9 cellular contexts compared by ENCODE assay signal in genomic region chr3:17151598-17152373, GRCh38.
A peak's percentile ranks its signal among the peaks of the same experiment; 100 is the strongest.
DNase-seq lines count a peak whose midpoint lies in the region; ATAC-seq and TF ChIP-seq lines count a peak whose summit lies in the region.
"Had no signal": no experiment of that assay in that cellular context is flagged by ENCODE, and none has a peak within 500 bp of the region (broad histone marks: within the 10 kb centered on the region; RNA-seq: fewer than 3 reads in every experiment).

No MANE protein-coding gene starts in this region.

- no peaks in the 10 kb centered on the region for H3K27me3 Mint-ChIP-seq in activated CD4-positive, alpha-beta T cell treated with anti-CD3 and anti-CD28 coated beads for 36 hours

- intact Hi-C loops in activated CD4-positive, alpha-beta T cell treated with anti-CD3 and anti-CD28 coated beads for 36 hours (cut with DNase I, micrococcal nuclease): loop anchor here (1.0 to 5.0 kb wide), 11 partner anchors 81 to 555 kb away; partner anchors contain the start of gene PLCL2 (in 2 of the 2)
- intact Hi-C loops in esophagus squamous epithelium (cut with DNase I): no loop called here

- H3K36me3 Mint-ChIP-seq in activated CD4-positive, alpha-beta T cell treated with anti-CD3 and anti-CD28 coated beads for 36 hours (ENCODE audit: low read depth): peaks cover 47% of the 10 kb centered on the region

- no peak overlapping the region for H3K27ac ChIP-seq in esophagus squamous epithelium

- CTCF ChIA-PET in activated CD4-positive, alpha-beta T cell treated with anti-CD3 and anti-CD28 coated beads for 36 hours (lab: Charles Lee): interaction anchor here (0.7 to 1.3 kb wide), 8 partner anchors 224 to 591 kb away, joined by 3 to 7 read pairs (median 3); partner anchors contain the start of gene TBC1D5

- peak overlapping the region; percentile 88 for H3K27ac Mint-ChIP-seq in activated CD4-positive, alpha-beta T cell treated with anti-CD3 and anti-CD28 coated beads for 36 hours

- no peak for TF ChIP-seq POLR2A in esophagus squamous epithelium (IDR thresholded peaks at IDR 0.05)

- peaks cover 0 to 43% (median 5%) of the 10 kb centered on the region in 3 donors for H3K36me3 ChIP-seq in esophagus squamous epithelium

- H3K27me3 ChIP-seq in esophagus squamous epithelium: no peaks in the 10 kb centered on the region

- H3K4me3 Mint-ChIP-seq in activated CD4-positive, alpha-beta T cell treated with anti-CD3 and anti-CD28 coated beads for 36 hours: peak overlapping the region; percentile 52

- H3K4me1 Mint-ChIP-seq in activated CD4-positive, alpha-beta T cell treated with anti-CD3 and anti-CD28 coated beads for 36 hours: peaks cover 29% of the 10 kb centered on the region

- DNase-seq in activated CD4-positive, alpha-beta T cell treated with anti-CD3 and anti-CD28 coated beads for 36 hours: peak; percentile 94
- DNase-seq in esophagus squamous epithelium (lab: John Stamatoyannopoulos, UW) (peak; percentile 1), medulla oblongata (ENCODE audit: extremely low spot score) (no peak), NCI-H526 (lab: John Stamatoyannopoulos, UW) (no peak), 8988T (no peak)
- peak; percentile 75 to 89 for DNase-seq in stimulated activated CD8-positive, alpha-beta memory T cell treated with anti-CD3 and anti-CD28 coated beads, Interleukin-7, amount 100 ng/mL, for 48 hours (ENCODE audit: extremely low read depth in 1 of 2, low read depth in 1 of 2)
- DNase-seq: IMR-90 had no signal

- H3K9me3 ChIP-seq in esophagus squamous epithelium: peaks cover 0 to 27% (median 9%) of the 10 kb centered on the region in 3 donors

- POLR2A ChIA-PET in activated CD4-positive, alpha-beta T cell treated with anti-CD3 and anti-CD28 coated beads for 36 hours (lab: Charles Lee): interaction anchor here (1.0 to 1.5 kb wide), 3 partner anchors 9 to 267 kb away, joined by 4 to 6 read pairs (median 5); partner anchors contain the start of gene PLCL2

- ATAC-seq in GM19035 (IDR thresholded peaks at IDR 0.05; ENCODE audit: unreplicated experiment): peak; percentile 96
- peak; percentile 98 for ATAC-seq in HG03103 (IDR thresholded peaks at IDR 0.05; ENCODE audit: low read depth, unreplicated experiment)
- ATAC-seq in activated CD4-positive, alpha-beta T cell treated with anti-CD3 and anti-CD28 coated beads for 36 hours: peak; percentile 94

- H3K4me3 ChIP-seq in esophagus squamous epithelium: no peak overlapping the region

- 84% methylated on average over 5 of the region's 16 CpGs; no CpG with 5 or more reads in 1 of the 2 donors for WGBS in esophagus squamous epithelium, 2 donors

- H3K9me3 Mint-ChIP-seq in activated CD4-positive, alpha-beta T cell treated with anti-CD3 and anti-CD28 coated beads for 36 hours (ENCODE audit: low read depth): peaks cover 21% of the 10 kb centered on the region

- TF ChIP-seq CTCF in esophagus squamous epithelium (IDR thresholded peaks at IDR 0.05): no peak

- H3K4me1 ChIP-seq in esophagus squamous epithelium: no peaks in the 10 kb centered on the region

Comparison
In these comparisons a context has a peak if more than half of its experiments do, and no peak if none do; other contexts are left out.
1. DNase-seq: peak in activated CD4-positive, alpha-beta T cell treated with anti-CD3 and anti-CD28 coated beads for 36 hours (single experiment), esophagus squamous epithelium (single experiment) and stimulated activated CD8-positive, alpha-beta memory T cell treated with anti-CD3 and anti-CD28 coated beads, Interleukin-7, amount 100 ng/mL, for 48 hours (2 of 2); none in medulla oblongata (single experiment), NCI-H526 (0 of 2) and 8988T (single experiment).
2. Peak in every context shown above with its lines, with median percentiles within 50 percentile points of each other: ATAC-seq.